9 cellular contexts compared by ENCODE assay signal in genomic region chr20:62804021-62804631, GRCh38. TPM values are rescaled to one million over a fixed set of nuclear protein-coding genes. Genes with fewer than 3 reads are reported as not detected.
A peak's percentile ranks its signal among the peaks of the same experiment; 100 is the strongest.
DNase-seq lines count a peak whose midpoint lies in the region; ATAC-seq, FAIRE-seq and TF ChIP-seq lines count a peak whose summit lies in the region.
"Had no signal": no experiment of that assay in that cellular context is flagged by ENCODE, and none has a peak within 500 bp of the region (broad histone marks: within the 10 kb centered on the region; RNA-seq: fewer than 3 reads in every experiment).

No MANE protein-coding gene starts in this region.

- TF ChIP-seq CTCF in A549 (IDR thresholded peaks at IDR 0.05) (no peak), activated B cell treated with CpG ODN at 0.5 μM for 24 hours (IDR thresholded peaks at IDR 0.05) (no peak), suprapubic skin (IDR thresholded peaks at IDR 0.05) (no peak)

- H3K9me3 Mint-ChIP-seq in activated B cell treated with CpG ODN at 0.5 μM for 24 hours, result no peaks in the 10 kb centered on the region

- peaks cover 31% of the 10 kb centered on the region for H3K4me1 Mint-ChIP-seq in activated B cell treated with CpG ODN at 0.5 μM for 24 hours

- ATAC-seq in A549 (peak; percentile 19 to 21; a peak in 2 of 6 replicates), GM19351 (IDR thresholded peaks at IDR 0.05; ENCODE audit: unreplicated experiment) (peak; percentile 20), activated B cell treated with CpG ODN at 0.5 μM for 24 hours (ENCODE audit: low read depth) (peak; percentile 32)

- TF ChIP-seq EP300 in A549 (IDR thresholded peaks at IDR 0.05) (no peak), suprapubic skin (IDR thresholded peaks at IDR 0.05) (no peak)

- peak overlapping the region; percentile 99 for H3K4me2 ChIP-seq in A549

- H3K4me3 ChIP-seq in A549 (peak overlapping the region; percentile 95), iPS-18a (ENCODE audit: low read length) (peak overlapping the region; percentile 42), suprapubic skin (peak overlapping the region; percentile 100)

- WGBS in A549 (ENCODE audit: missing lambda C conversion rate), result 44% methylated on average over 20 of the region's 25 CpGs
- WGBS in suprapubic skin, result 39% methylated on average over 12 of the region's 25 CpGs

- H3K9me3 ChIP-seq in A549 (no peaks in the 10 kb centered on the region), iPS-18a (ENCODE audit: control insufficient read depth, low read depth, low read length) (no peaks in the 10 kb centered on the region), suprapubic skin (no peaks in the 10 kb centered on the region)

- H3K36me3 Mint-ChIP-seq in activated B cell treated with CpG ODN at 0.5 μM for 24 hours (ENCODE audit: low read depth), result peaks cover 47% of the 10 kb centered on the region

- H3K9ac ChIP-seq in iPS-18a (ENCODE audit: low read length), result no peak overlapping the region

- no peak for FAIRE-seq in A549 (lab: Jason Lieb, UNC)
- FAIRE-seq: islet of Langerhans had no signal

- POLR2A ChIA-PET in A549 (lab: Yijun Ruan, JAX) (no interaction called here), activated B cell treated with CpG ODN at 0.5 μM for 24 hours (lab: Charles Lee) (interaction anchor here (0.6 to 3.6 kb wide), 4 partner anchors 9 to 153 kb away, joined by 3 to 56 read pairs (median 4); partner anchors contain the start of genes MRGBP and TCFL5)

- peak overlapping the region; percentile 92 for H3K4me3 Mint-ChIP-seq in activated B cell treated with CpG ODN at 0.5 μM for 24 hours

- peak overlapping the region; percentile 92 to 99 for H3K27ac ChIP-seq in A549
- H3K27ac ChIP-seq in iPS-18a (ENCODE audit: low read length), result no peak overlapping the region
- peak overlapping the region; percentile 88 for H3K27ac ChIP-seq in suprapubic skin

- no peaks in the 10 kb centered on the region for H3K27me3 Mint-ChIP-seq in activated B cell treated with CpG ODN at 0.5 μM for 24 hours

- TF ChIP-seq POLR2A in A549 (IDR thresholded peaks at IDR 0.05; ENCODE audit: low read length) (no peak), suprapubic skin (IDR thresholded peaks at IDR 0.05) (no peak)

- DNase-seq in A549 (ENCODE audit: low read depth in 1 of 2, low spot score in 1 of 2), result no peak
- no peak for DNase-seq in activated B cell treated with CpG ODN at 0.5 μM for 24 hours
- DNase-seq in suprapubic skin (ENCODE audit: low spot score in 2 of 2), result no peak
- DNase-seq in activated CD4-positive, alpha-beta T cell treated with anti-CD3 and anti-CD28 coated beads for 1 hour, result no peak
- DNase-seq in NCI-H1048 (lab: John Stamatoyannopoulos, UW), result no peak
- no peak for DNase-seq in SKM-1 treated with dmso at 0.1 percent for 144 hours (lab: John Stamatoyannopoulos, UW; ENCODE audit: unreplicated experiment)

- H3K4me1 ChIP-seq in A549, result peaks cover 17% of the 10 kb centered on the region
- H3K4me1 ChIP-seq in iPS-18a (ENCODE audit: control insufficient read depth, low read depth, low read length), result no peaks in the 10 kb centered on the region
- H3K4me1 ChIP-seq in suprapubic skin, result peaks cover 42% of the 10 kb centered on the region

- H3K36me3 ChIP-seq in iPS-18a (ENCODE audit: control insufficient read depth, low read depth, low read length) (peaks cover 18% of the 10 kb centered on the region), suprapubic skin (peaks cover 37% of the 10 kb centered on the region)

- no peak for TF ChIP-seq RAD21 in A549 (conservative IDR thresholded peaks at IDR 0.05 in 1 of 2, IDR thresholded peaks at IDR 0.05 in 1 of 2)

- peak overlapping the region; percentile 94 for H3K27ac Mint-ChIP-seq in activated B cell treated with CpG ODN at 0.5 μM for 24 hours

- intact Hi-C loops in activated B cell treated with CpG ODN at 0.5 μM for 24 hours (cut with micrococcal nuclease), result loop anchor here (1.0 to 2.0 kb wide), 3 partner anchors 8 to 417 kb away; partner anchors contain the start of genes MRGBP and RPS21

- CTCF ChIA-PET in A549 (lab: Yijun Ruan, JAX) (interaction anchor here (1.0 to 6.4 kb wide), 3 partner anchors 19 to 394 kb away, joined by 4 to 60 read pairs (median 4); no protein-coding TSS in a partner anchor), activated B cell treated with CpG ODN at 0.5 μM for 24 hours (lab: Charles Lee) (interaction anchor here (0.9 to 1.3 kb wide), 2 partner anchors 10 to 304 kb away, joined by 3 read pairs; no protein-coding TSS in a partner anchor)

- H3K27me3 ChIP-seq in iPS-18a (ENCODE audit: control insufficient read depth, insufficient read depth, low read length) (peaks cover 8% of the 10 kb centered on the region), suprapubic skin (no peaks in the 10 kb centered on the region)

TF ChIP-seq in A549, 52 proteins besides CTCF, POLR2A, EP300 and RAD21 (continues in another document):
- TF ChIP-seq NPAS2 (CRISPR knock-in tag; IDR thresholded peaks at IDR 0.05; ENCODE audit: borderline replicate concordance) (no peak), MAX (IDR thresholded peaks at IDR 0.05) (no peak), ATOH8 (CRISPR knock-in tag; IDR thresholded peaks at IDR 0.05; ENCODE audit: low read depth) (no peak), ELK1 (IDR thresholded peaks at IDR 0.05; ENCODE audit: low read depth, low read length) (no peak), E2F6 (IDR thresholded peaks at IDR 0.05; ENCODE audit: borderline replicate concordance, low read depth) (no peak), ESRRA (IDR thresholded peaks at IDR 0.05; ENCODE audit: borderline replicate concordance, low read length) (no peak), TFCP2L1 (CRISPR knock-in tag; IDR thresholded peaks at IDR 0.05) (no peak)

RNA-seq across cellular contexts. Expression of gene OGFR, which starts 0.5 kb away (rescaled TPM):
- 15.9 and 16.1 TPM in 2 replicates for polyA plus RNA-seq in A549 (2011; rRNA removed)
- polyA plus RNA-seq in A549 (2012; cell fraction: cytosol; rRNA removed), result 37.8 and 39.1 TPM in 2 replicates
- 58.1 and 61.4 TPM in 2 replicates for polyA plus RNA-seq in A549 (2012; cell fraction: nucleus; rRNA removed)
- polyA plus RNA-seq in A549 (2017; fragmentation: RNase III; extraction: RNeasy Plus Mini Kit Qiagen cat#74134 plus additional on column Dnase treatment), result 33.7 to 36.7 TPM (median 35.6 TPM) in 3 replicates
- 17.2 and 17.6 TPM in 2 replicates for polyA minus RNA-seq in A549 (2011; rRNA and poly(A)+ RNA removed)
- total RNA-seq in activated B cell treated with CpG ODN at 0.5 μM for 24 hours, result 74.6 and 78.9 TPM in 2 replicates
- 10 to 100 TPM; 32.1 to 54.1 (median 42.5) TPM for total RNA-seq in suprapubic skin

RNA-seq across cellular contexts. Expression of gene MRGBP, which starts 7.9 kb away (rescaled TPM):
- polyA plus RNA-seq in A549 (2011; rRNA removed) (14.6 and 21.1 TPM in 2 replicates), A549 (2017; fragmentation: RNase III; extraction: RNeasy Plus Mini Kit Qiagen cat#74134 plus additional on column Dnase treatment) (16.8 to 18.4 TPM (median 17.5 TPM) in 3 replicates)
- polyA plus RNA-seq in A549 (2012; cell fraction: cytosol; rRNA removed), result 23.8 and 26.4 TPM in 2 replicates
- polyA plus RNA-seq in A549 (2012; cell fraction: nucleus; rRNA removed), result 24.0 and 25.2 TPM in 2 replicates
- polyA minus RNA-seq in A549 (2011; rRNA and poly(A)+ RNA removed), result 15.9 and 18.8 TPM in 2 replicates
- total RNA-seq in activated B cell treated with CpG ODN at 0.5 μM for 24 hours (9.8 and 10.7 TPM in 2 replicates), suprapubic skin (10 to 100 TPM in 3 of 4 donors, 1 to 10 TPM in 1; 10.0 to 13.3 (median 11.7) TPM)

RNA-seq across cellular contexts. Expression of gene COL9A3, which starts 12.7 kb away (rescaled TPM):
- polyA plus RNA-seq in A549 (2011; rRNA removed) (0.26 and 0.41 TPM in 2 replicates), A549 (2017; fragmentation: RNase III; extraction: RNeasy Plus Mini Kit Qiagen cat#74134 plus additional on column Dnase treatment) (0.42 to 0.54 TPM (median 0.49 TPM) in 3 replicates)
- polyA plus RNA-seq in A549 (2012; cell fraction: cytosol; rRNA removed), result 0.62 and 0.67 TPM in 2 replicates
- polyA plus RNA-seq in A549 (2012; cell fraction: nucleus; rRNA removed), result 2.1 and 2.5 TPM in 2 replicates
- polyA minus RNA-seq in A549 (2011; rRNA and poly(A)+ RNA removed), result 0.29 TPM in 1 of 2 replicates, not detected in the other
- total RNA-seq in activated B cell treated with CpG ODN at 0.5 μM for 24 hours (33.2 and 37.6 TPM in 2 replicates), suprapubic skin (10 to 100 TPM in 1 of 4 donors, 1 to 10 TPM in 3; 6.1 to 11.3 (median 8.1) TPM)

RNA-seq across cellular contexts. Expression of gene TCFL5, which starts 57.5 kb away (rescaled TPM):
- 7.1 and 7.3 TPM in 2 replicates for polyA plus RNA-seq in A549 (2011; rRNA removed)
- polyA plus RNA-seq in A549 (2012; cell fraction: cytosol; rRNA removed), result 3.6 and 3.8 TPM in 2 replicates
- polyA plus RNA-seq in A549 (2012; cell fraction: nucleus; rRNA removed), result 2.2 and 3.4 TPM in 2 replicates
- polyA plus RNA-seq in A549 (2017; fragmentation: RNase III; extraction: RNeasy Plus Mini Kit Qiagen cat#74134 plus additional on column Dnase treatment), result 5.1 to 6.1 TPM (median 5.6 TPM) in 3 replicates
- 2.0 and 2.9 TPM in 2 replicates for polyA minus RNA-seq in A549 (2011; rRNA and poly(A)+ RNA removed)
- 54.5 and 55.6 TPM in 2 replicates for total RNA-seq in activated B cell treated with CpG ODN at 0.5 μM for 24 hours
- 10 to 100 TPM in 2 of 4 donors, 1 to 10 TPM in 2; 9.0 to 20.3 (median 12.7) TPM for total RNA-seq in suprapubic skin

Comparison
In these comparisons a context has a peak if more than half of its experiments do, and no peak if none do; other contexts are left out.
1. H3K4me3 ChIP-seq: peak in every context shown above with its lines; median percentile 100 in suprapubic skin; 95 in A549; 42 in iPS-18a.